Comparison of ENCODE assay signal across 14 cellular contexts in the genomic region with DNA sequence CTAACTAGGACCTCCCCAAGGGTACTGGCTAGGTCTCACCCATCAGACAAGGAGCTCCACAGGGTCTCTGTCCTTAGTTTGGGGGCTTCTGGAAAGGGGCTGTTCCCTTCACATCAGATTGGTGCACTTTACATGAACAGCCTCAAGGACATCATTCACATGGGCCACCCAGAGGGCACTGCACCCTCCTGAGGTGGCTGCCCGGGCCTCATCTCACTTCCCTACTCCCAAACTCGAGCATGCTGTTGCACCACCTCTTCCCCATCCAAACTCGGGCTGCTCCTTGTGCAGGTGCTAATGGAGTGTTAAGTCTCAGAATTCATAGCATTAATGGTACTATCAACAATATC. TPM values are rescaled to one million over a fixed set of nuclear protein-coding genes. Genes with fewer than 3 reads are reported as not detected.
DNase-seq lines count a peak whose midpoint lies in the region; ATAC-seq and TF ChIP-seq lines count a peak whose summit lies in the region.
"Had no signal": no experiment of that assay in that cellular context is flagged by ENCODE, and none has a peak within 500 bp of the region (broad histone marks: within the 10 kb centered on the region; RNA-seq: fewer than 3 reads in every experiment).

No MANE protein-coding gene starts in this region.

- H3K4me3 ChIP-seq in H7 (ENCODE audit: insufficient read depth, low read depth, low read length) (no peak overlapping the region), smooth muscle cell (no peak overlapping the region), HAP-1 (no peak overlapping the region), sigmoid colon (no peak overlapping the region)
- H3K4me3 ChIP-seq: esophagus muscularis mucosa, prostate gland had no signal

- H3K9me3 Mint-ChIP-seq in activated T-cell treated with anti-CD3 and anti-CD28 coated beads, Interleukin-2, amount 50 U/mL, for 24 hours: no peaks in the 10 kb centered on the region
- H3K9me3 Mint-ChIP-seq: CD4-positive, alpha-beta memory T cell had no signal

- no peaks in the 10 kb centered on the region for H3K79me2 ChIP-seq in smooth muscle cell (ENCODE audit: low read depth)

- H3K36me3 ChIP-seq in H7 (replicated peaks; ENCODE audit: control insufficient read depth, insufficient read depth, low read length) (no peaks in the 10 kb centered on the region), smooth muscle cell (ENCODE audit: low read depth) (no peaks in the 10 kb centered on the region), HAP-1 (replicated peaks) (no peaks in the 10 kb centered on the region; the same call in 1 of the 2 replicates), sigmoid colon (peaks cover 0 to under 1% (median 0%) of the 10 kb centered on the region in 4 donors)
- H3K36me3 ChIP-seq: prostate gland had no signal

- TF ChIP-seq EP300 in sigmoid colon (IDR thresholded peaks at IDR 0.05): no peak

- no peak overlapping the region for H3K9ac ChIP-seq in smooth muscle cell (ENCODE audit: low read depth)

- 84% methylated on average over 3 of the region's 3 CpGs for WGBS in smooth muscle cell (ENCODE audit: low lambda C conversion rate)
- 79 to 86% methylated on average over 3 of the region's 3 CpGs for WGBS in sigmoid colon, 2 donors

- H3K4me2 ChIP-seq in smooth muscle cell: peak overlapping the region; percentile 61

- no peaks in the 10 kb centered on the region for H3K9me3 ChIP-seq in T-helper 17 cell (ENCODE audit: control insufficient read depth, low read length, poor library complexity, severe bottlenecking)
- H3K9me3 ChIP-seq in smooth muscle cell (replicated peaks; ENCODE audit: low read depth): no peaks in the 10 kb centered on the region
- H3K9me3 ChIP-seq in HAP-1: no peaks in the 10 kb centered on the region
- H3K9me3 ChIP-seq in sigmoid colon: no peaks in the 10 kb centered on the region
- H3K9me3 ChIP-seq: esophagus muscularis mucosa, prostate gland, spleen, stomach had no signal

- peak overlapping the region; percentile 31 for H3K27ac ChIP-seq in smooth muscle cell (ENCODE audit: low read depth)
- no peak overlapping the region for H3K27ac ChIP-seq in sigmoid colon
- H3K27ac ChIP-seq: esophagus muscularis mucosa, prostate gland, stomach had no signal

- H2AFZ ChIP-seq in smooth muscle cell (ENCODE audit: low read depth): no peak overlapping the region

- intact Hi-C loops in sigmoid colon (cut with DNase I): no loop called here

- no peak for TF ChIP-seq POLR2A in sigmoid colon (IDR thresholded peaks at IDR 0.05)

- ATAC-seq in T-helper 17 cell: no peak

- H3K27me3 Mint-ChIP-seq in activated T-cell treated with anti-CD3 and anti-CD28 coated beads, Interleukin-2, amount 50 U/mL, for 24 hours: no peaks in the 10 kb centered on the region
- H3K27me3 Mint-ChIP-seq in T-helper 17 cell: no peaks in the 10 kb centered on the region
- H3K27me3 Mint-ChIP-seq: activated naive CD8-positive, alpha-beta T cell; CD4-positive, alpha-beta memory T cell had no signal

- DNase-seq in activated T-cell treated with anti-CD3 and anti-CD28 coated beads, Interleukin-2, amount 50 U/mL, for 24 hours: no peak
- no peak for DNase-seq in activated T-cell treated with anti-CD3 and anti-CD28 coated beads, Interleukin-2, amount 50 U/mL, for 1 hour
- peak; percentile 16 for DNase-seq in H7
- no peak for DNase-seq in T-helper 17 cell
- no peak for DNase-seq in smooth muscle cell (lab: John Stamatoyannopoulos, UW; ENCODE audit: unreplicated experiment)
- no peak for DNase-seq in HAP-1 (ENCODE audit: low spot score in 2 of 2)
- DNase-seq in sigmoid colon: no peak
- no peak for DNase-seq in NCI-H1417 treated with DMSO at 0.1 percent for 48 hours (lab: John Stamatoyannopoulos, UW)
- DNase-seq: spleen, stomach had no signal

- peaks cover 9% of the 10 kb centered on the region for H3K4me1 ChIP-seq in smooth muscle cell (ENCODE audit: low read depth)
- H3K4me1 ChIP-seq in HAP-1: no peaks in the 10 kb centered on the region
- H3K4me1 ChIP-seq in sigmoid colon: peaks cover 0 to 10% (median 7%) of the 10 kb centered on the region in 4 donors
- H3K4me1 ChIP-seq: prostate gland had no signal

- peak overlapping the region; percentile 78 for H3K27ac Mint-ChIP-seq in activated T-cell treated with anti-CD3 and anti-CD28 coated beads, Interleukin-2, amount 50 U/mL, for 24 hours
- H3K27ac Mint-ChIP-seq in T-helper 17 cell: peak overlapping the region; percentile 91
- H3K27ac Mint-ChIP-seq: activated naive CD8-positive, alpha-beta T cell had no signal

- TF ChIP-seq CTCF in smooth muscle cell (IDR thresholded peaks at IDR 0.05; ENCODE audit: borderline replicate concordance, insufficient read depth, poor library complexity, severe bottlenecking) (no peak), sigmoid colon (IDR thresholded peaks at IDR 0.05) (no peak)

- no peak overlapping the region for H3K4me3 Mint-ChIP-seq in activated T-cell treated with anti-CD3 and anti-CD28 coated beads, Interleukin-2, amount 50 U/mL, for 24 hours
- H3K4me3 Mint-ChIP-seq in T-helper 17 cell: no peak overlapping the region
- H3K4me3 Mint-ChIP-seq: activated naive CD8-positive, alpha-beta T cell; CD4-positive, alpha-beta memory T cell had no signal

- H3K4me1 Mint-ChIP-seq in activated T-cell treated with anti-CD3 and anti-CD28 coated beads, Interleukin-2, amount 50 U/mL, for 24 hours (ENCODE audit: low read depth): peaks cover 28% of the 10 kb centered on the region
- peaks cover 21% of the 10 kb centered on the region for H3K4me1 Mint-ChIP-seq in T-helper 17 cell

- peaks cover 22% of the 10 kb centered on the region for H4K20me1 ChIP-seq in smooth muscle cell (ENCODE audit: low read depth)

- no peaks in the 10 kb centered on the region for H3K36me3 Mint-ChIP-seq in activated T-cell treated with anti-CD3 and anti-CD28 coated beads, Interleukin-2, amount 50 U/mL, for 24 hours (ENCODE audit: low read depth)
- no peaks in the 10 kb centered on the region for H3K36me3 Mint-ChIP-seq in T-helper 17 cell (ENCODE audit: low read depth)
- H3K36me3 Mint-ChIP-seq: CD4-positive, alpha-beta memory T cell had no signal

- H3F3A ChIP-seq in smooth muscle cell (ENCODE audit: low read depth): no peaks in the 10 kb centered on the region

- H3K27me3 ChIP-seq in H7 (ENCODE audit: control insufficient read depth, insufficient read depth, low read length) (no peaks in the 10 kb centered on the region), smooth muscle cell (ENCODE audit: low read depth) (no peaks in the 10 kb centered on the region), HAP-1 (ENCODE audit: low read depth) (no peaks in the 10 kb centered on the region), sigmoid colon (no peaks in the 10 kb centered on the region)
- H3K27me3 ChIP-seq: esophagus muscularis mucosa, spleen, stomach had no signal

- in situ Hi-C loops in HAP-1 (cut with MboI; ENCODE audit: low sequenced_read_pairs): no loop called here

RNA-seq across cellular contexts. Expression of a gene that starts 48.1 kb away (rescaled TPM):
- total RNA-seq in H7 (2014; rRNA removed; shearing (Covaris generic)): 206 and 229 TPM in 2 replicates
- total RNA-seq in T-helper 17 cell (100 to 1,000 TPM; 102 to 122 TPM), smooth muscle cell (293 and 300 TPM in 2 replicates), sigmoid colon (100 to 1,000 TPM in 1 of 4 donors, 10 to 100 TPM in 3; 74.2 to 112 (median 90.3) TPM)
- polyA plus RNA-seq in smooth muscle cell (206 and 230 TPM in 2 replicates), sigmoid colon (100 to 1,000 TPM; 291 to 468 (median 344) TPM)
